Comparison of ENCODE assay signal across 21 cellular contexts in genomic region chr9:94144394-94144793, GRCh38.
DNase-seq lines count a peak whose midpoint lies in the region; ATAC-seq and TF ChIP-seq lines count a peak whose summit lies in the region.
"Had no signal": no experiment of that assay in that cellular context is flagged by ENCODE, and none has a peak within 500 bp of the region (broad histone marks: within the 10 kb centered on the region; RNA-seq: fewer than 3 reads in every experiment).

No MANE protein-coding gene starts in this region.

- H3K4me3 ChIP-seq in epithelial cell of esophagus (ENCODE audit: low read length) = no peak overlapping the region
- H3K4me3 ChIP-seq in thymus (ENCODE audit: low read length) = no peak overlapping the region
- H3K4me3 ChIP-seq in aorta (ENCODE audit: low read length in 2 of 2) = no peak overlapping the region
- H3K4me3 ChIP-seq: HAP-1 had no signal

- peak overlapping the region; percentile 99 for H3K27ac ChIP-seq in RWPE1
- peak overlapping the region; percentile 36 for H3K27ac ChIP-seq in thymus (ENCODE audit: low read depth)
- H3K27ac ChIP-seq in aorta (ENCODE audit: low read depth in 1 of 2, low read length in 2 of 2) = no peak overlapping the region
- H3K27ac ChIP-seq: WERI-Rb-1 had no signal

- CTCF ChIA-PET in RWPE1 (lab: Yijun Ruan, JAX) = interaction anchor here (0.6 to 1.0 kb wide), 3 partner anchors 9 to 1272 kb away, joined by 3 to 5 read pairs (median 4); no protein-coding TSS in a partner anchor

- DNase-seq in RWPE1 (ENCODE audit: low spot score) (no peak), epithelial cell of esophagus (ENCODE audit: low read depth) (peak; percentile 11), kidney tubule cell (ENCODE audit: low spot score) (peak; percentile 42), aorta (no peak), hypothalamus (lab: John Stamatoyannopoulos, UW) (no peak)
- DNase-seq: activated CD4-positive, alpha-beta T cell treated with anti-CD3 and anti-CD28 coated beads, Interleukin-2, amount 50 U/mL, for 1 hour; activated effector memory CD4-positive, alpha-beta T cell treated with anti-CD3 and anti-CD28 coated beads, Interleukin-2, amount 50 U/mL, for 16 hours; CD8-positive, alpha-beta T cell; GDM1; left colon; NCI-H146; NCI-H2171; NCI-H69; RPMI8226; substantia nigra; WERI-Rb-1 had no signal

- intact Hi-C loops in aorta (cut with DNase I) = no loop called here

- WGBS in thymus = 90% methylated on average over 2 of the region's 2 CpGs
- WGBS in aorta, 2 donors = 32 to 39% methylated on average over 2 of the region's 2 CpGs

- ATAC-seq in GM21717 (IDR thresholded peaks at IDR 0.05; ENCODE audit: unreplicated experiment) (no peak), aorta (ENCODE audit: low FRiP score) (no peak)
- ATAC-seq: CD8-positive, alpha-beta T cell; left colon; natural killer cell treated with Interleukin-12 subunit alpha and Interleukin-12 subunit beta and Interleukin-15 and Interleukin-18, amount 100 ng/mL, for 72 hours; SK-N-SH treated with all-trans-retinoic acid at 6 μM for 48 hours had no signal

- no peaks in the 10 kb centered on the region for H3K36me3 ChIP-seq in thymus (ENCODE audit: control insufficient read depth, insufficient read depth)
- H3K36me3 ChIP-seq in aorta (ENCODE audit: control insufficient read depth in 1 of 2, insufficient read depth in 2 of 2, low read length in 1 of 2) = no peaks in the 10 kb centered on the region
- H3K36me3 ChIP-seq: HAP-1, WERI-Rb-1 had no signal

- no peak for TF ChIP-seq CTCF in RWPE1 (conservative IDR thresholded peaks at IDR 0.05; ENCODE audit: low read depth)
- TF ChIP-seq CTCF in epithelial cell of esophagus (IDR thresholded peaks at IDR 0.05; ENCODE audit: insufficient read depth, low read depth, low read length, missing control alignments) = no peak

- no peaks in the 10 kb centered on the region for H3K9me3 ChIP-seq in thymus (ENCODE audit: control insufficient read depth)
- no peaks in the 10 kb centered on the region for H3K9me3 ChIP-seq in aorta (ENCODE audit: control insufficient read depth, low read length)
- H3K9me3 ChIP-seq: HAP-1 had no signal

- H3K4me1 ChIP-seq in thymus (ENCODE audit: control insufficient read depth, insufficient read depth, low read length) (no peaks in the 10 kb centered on the region), aorta (ENCODE audit: control insufficient read depth in 1 of 2, insufficient read depth in 2 of 2, low read length in 2 of 2) (peaks cover 3 to 5% of the 10 kb centered on the region in 2 donors)
- H3K4me1 ChIP-seq: HAP-1 had no signal

- POLR2A ChIA-PET in RWPE1 (lab: Yijun Ruan, JAX; ENCODE audit: low non-redundant PET) = no interaction called here

- H3K27me3 ChIP-seq in thymus (ENCODE audit: control insufficient read depth, insufficient read depth) = no peaks in the 10 kb centered on the region
- no peaks in the 10 kb centered on the region for H3K27me3 ChIP-seq in aorta (ENCODE audit: control insufficient read depth in 1 of 2, insufficient read depth in 2 of 2, low read length in 1 of 2)

Comparison
In these comparisons a context has a peak if more than half of its experiments do, and no peak if none do; other contexts are left out.
1. DNase-seq: peak in epithelial cell of esophagus (single experiment) and kidney tubule cell (single experiment); none in RWPE1 (single experiment), aorta (0 of 2) and hypothalamus (0 of 51).
2. H3K27ac ChIP-seq: peak in RWPE1 (single experiment) and thymus (single experiment); none in aorta (0 of 2).